2 cellular contexts compared by ENCODE assay signal in genomic region chr2:219246559-219246958, GRCh38.
TF ChIP-seq lines count a peak whose summit lies in the region.

No MANE protein-coding gene starts in this region.

TF ChIP-seq in SK-N-SH, 30 proteins besides CTCF, POLR2A, EP300 and RAD21:
- TF ChIP-seq, protein P1, sequence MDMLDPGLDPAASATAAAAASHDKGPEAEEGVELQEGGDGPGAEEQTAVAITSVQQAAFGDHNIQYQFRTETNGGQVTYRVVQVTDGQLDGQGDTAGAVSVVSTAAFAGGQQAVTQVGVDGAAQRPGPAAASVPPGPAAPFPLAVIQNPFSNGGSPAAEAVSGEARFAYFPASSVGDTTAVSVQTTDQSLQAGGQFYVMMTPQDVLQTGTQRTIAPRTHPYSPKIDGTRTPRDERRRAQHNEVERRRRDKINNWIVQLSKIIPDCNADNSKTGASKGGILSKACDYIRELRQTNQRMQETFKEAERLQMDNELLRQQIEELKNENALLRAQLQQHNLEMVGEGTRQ (IDR thresholded peaks at IDR 0.05; ENCODE audit: borderline replicate concordance, low read depth, low read length): no peak
- TF ChIP-seq RCOR1 (IDR thresholded peaks at IDR 0.05; ENCODE audit: low read length) (no peak), GATA2 (CRISPR knock-in tag; IDR thresholded peaks at IDR 0.05) (no peak), RXRA (IDR thresholded peaks at IDR 0.05; ENCODE audit: borderline replicate concordance, low read depth) (no peak), FOXJ3 (CRISPR knock-in tag; IDR thresholded peaks at IDR 0.05) (no peak), NFIC (IDR thresholded peaks at IDR 0.05; ENCODE audit: borderline replicate concordance) (no peak), GABPA (IDR thresholded peaks at IDR 0.05; ENCODE audit: low read depth) (no peak), SIN3A (IDR thresholded peaks at IDR 0.05; ENCODE audit: borderline replicate concordance, low read depth, low read length) (no peak), ELF1 (IDR thresholded peaks at IDR 0.05) (no peak), NRF1 (IDR thresholded peaks at IDR 0.05; ENCODE audit: low read depth, low read length) (no peak), MAX (IDR thresholded peaks at IDR 0.05; ENCODE audit: low read depth) (no peak), MEF2A (IDR thresholded peaks at IDR 0.05; ENCODE audit: borderline replicate concordance, low read depth) (no peak), USF1 (IDR thresholded peaks at IDR 0.05; ENCODE audit: borderline replicate concordance, low read depth) (no peak)
- TF ChIP-seq, protein P2, sequence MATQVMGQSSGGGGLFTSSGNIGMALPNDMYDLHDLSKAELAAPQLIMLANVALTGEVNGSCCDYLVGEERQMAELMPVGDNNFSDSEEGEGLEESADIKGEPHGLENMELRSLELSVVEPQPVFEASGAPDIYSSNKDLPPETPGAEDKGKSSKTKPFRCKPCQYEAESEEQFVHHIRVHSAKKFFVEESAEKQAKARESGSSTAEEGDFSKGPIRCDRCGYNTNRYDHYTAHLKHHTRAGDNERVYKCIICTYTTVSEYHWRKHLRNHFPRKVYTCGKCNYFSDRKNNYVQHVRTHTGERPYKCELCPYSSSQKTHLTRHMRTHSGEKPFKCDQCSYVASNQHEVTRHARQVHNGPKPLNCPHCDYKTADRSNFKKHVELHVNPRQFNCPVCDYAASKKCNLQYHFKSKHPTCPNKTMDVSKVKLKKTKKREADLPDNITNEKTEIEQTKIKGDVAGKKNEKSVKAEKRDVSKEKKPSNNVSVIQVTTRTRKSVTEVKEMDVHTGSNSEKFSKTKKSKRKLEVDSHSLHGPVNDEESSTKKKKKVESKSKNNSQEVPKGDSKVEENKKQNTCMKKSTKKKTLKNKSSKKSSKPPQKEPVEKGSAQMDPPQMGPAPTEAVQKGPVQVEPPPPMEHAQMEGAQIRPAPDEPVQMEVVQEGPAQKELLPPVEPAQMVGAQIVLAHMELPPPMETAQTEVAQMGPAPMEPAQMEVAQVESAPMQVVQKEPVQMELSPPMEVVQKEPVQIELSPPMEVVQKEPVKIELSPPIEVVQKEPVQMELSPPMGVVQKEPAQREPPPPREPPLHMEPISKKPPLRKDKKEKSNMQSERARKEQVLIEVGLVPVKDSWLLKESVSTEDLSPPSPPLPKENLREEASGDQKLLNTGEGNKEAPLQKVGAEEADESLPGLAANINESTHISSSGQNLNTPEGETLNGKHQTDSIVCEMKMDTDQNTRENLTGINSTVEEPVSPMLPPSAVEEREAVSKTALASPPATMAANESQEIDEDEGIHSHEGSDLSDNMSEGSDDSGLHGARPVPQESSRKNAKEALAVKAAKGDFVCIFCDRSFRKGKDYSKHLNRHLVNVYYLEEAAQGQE (IDR thresholded peaks at IDR 0.05; ENCODE audit: low read depth, low read length): no peak
- TF ChIP-seq, protein P3, sequence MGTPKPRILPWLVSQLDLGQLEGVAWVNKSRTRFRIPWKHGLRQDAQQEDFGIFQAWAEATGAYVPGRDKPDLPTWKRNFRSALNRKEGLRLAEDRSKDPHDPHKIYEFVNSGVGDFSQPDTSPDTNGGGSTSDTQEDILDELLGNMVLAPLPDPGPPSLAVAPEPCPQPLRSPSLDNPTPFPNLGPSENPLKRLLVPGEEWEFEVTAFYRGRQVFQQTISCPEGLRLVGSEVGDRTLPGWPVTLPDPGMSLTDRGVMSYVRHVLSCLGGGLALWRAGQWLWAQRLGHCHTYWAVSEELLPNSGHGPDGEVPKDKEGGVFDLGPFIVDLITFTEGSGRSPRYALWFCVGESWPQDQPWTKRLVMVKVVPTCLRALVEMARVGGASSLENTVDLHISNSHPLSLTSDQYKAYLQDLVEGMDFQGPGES (IDR thresholded peaks at IDR 0.05; ENCODE audit: low read depth, low read length): no peak

TF ChIP-seq in WTC11, 78 proteins besides CTCF, POLR2A, EP300 and RAD21 (continued from another document):
- TF ChIP-seq AR (CRISPR knock-in tag; IDR thresholded peaks at IDR 0.05) (no peak), ZNF219 (CRISPR knock-in tag; IDR thresholded peaks at IDR 0.05; ENCODE audit: borderline replicate concordance) (no peak), AFF4 (CRISPR knock-in tag; IDR thresholded peaks at IDR 0.05; ENCODE audit: borderline replicate concordance) (no peak), JUN (CRISPR knock-in tag; IDR thresholded peaks at IDR 0.05) (no peak), ZSCAN18 (CRISPR knock-in tag; IDR thresholded peaks at IDR 0.05) (no peak)
